In genomic region chr1:144460686-144461085, GRCh38 we compare ENCODE assay signal across 8 cellular contexts. TPM values are rescaled to one million over a fixed set of nuclear protein-coding genes. Genes with fewer than 3 reads are reported as not detected.
DNase-seq lines count a peak whose midpoint lies in the region; ATAC-seq and TF ChIP-seq lines count a peak whose summit lies in the region.
"Not testable (repeated sequence)": the region's sequence is repeated elsewhere in the genome, so short reads cannot be mapped to it uniquely, and the experiment has no call there.

No MANE protein-coding gene starts in this region.

- 0% methylated on average over 5 to 7 of the region's 15 CpGs for WGBS in esophagus, 2 donors
- WGBS in right lobe of liver (ENCODE audit: insufficient coverage, low coverage, low lambda C conversion rate, missing lambda C conversion rate), result no CpG with 5 or more reads among the region's 15 CpGs
- 0 to 1% methylated on average over 7 of the region's 15 CpGs for WGBS in sigmoid colon, 2 donors

- not testable (repeated sequence) for H3K4me1 Mint-ChIP-seq in T-helper 1 cell treated with Interleukin-12 subunit alpha and Interleukin-12 subunit beta and Interleukin-4 antibody, amounts not matched to agents 30 μg/mL and 1 μg/mL, for 36 hours (ENCODE audit: low read depth); activated naive CD8-positive, alpha-beta T cell (ENCODE audit: low read depth)

- not testable (repeated sequence) for H3K4me1 ChIP-seq in esophagus (ENCODE audit: control insufficient read depth in 2 of 2, insufficient read depth in 2 of 2, low read length in 1 of 2); right lobe of liver; sigmoid colon; vagina

- not testable (repeated sequence) for H3K27me3 Mint-ChIP-seq in T-helper 1 cell treated with Interleukin-12 subunit alpha and Interleukin-12 subunit beta and Interleukin-4 antibody, amounts not matched to agents 30 μg/mL and 1 μg/mL, for 36 hours (ENCODE audit: low read depth); activated naive CD8-positive, alpha-beta T cell

- H3K36me3 ChIP-seq in esophagus (ENCODE audit: control insufficient read depth in 2 of 2, insufficient read depth in 2 of 2, low read length in 1 of 2); right lobe of liver; sigmoid colon; vagina: not testable (repeated sequence)

- not testable (repeated sequence) for TF ChIP-seq CTCF in right lobe of liver (IDR thresholded peaks at IDR 0.05); sigmoid colon (IDR thresholded peaks at IDR 0.05); vagina (IDR thresholded peaks at IDR 0.05)

- not testable (repeated sequence) for H3K27me3 ChIP-seq in esophagus (ENCODE audit: control insufficient read depth in 1 of 2, insufficient read depth in 2 of 2, low read length in 2 of 2); right lobe of liver; sigmoid colon; vagina

- not testable (repeated sequence) for H3K27ac Mint-ChIP-seq in T-helper 1 cell treated with Interleukin-12 subunit alpha and Interleukin-12 subunit beta and Interleukin-4 antibody, amounts not matched to agents 30 μg/mL and 1 μg/mL, for 36 hours; activated naive CD8-positive, alpha-beta T cell

- TF ChIP-seq POLR2A in right lobe of liver (IDR thresholded peaks at IDR 0.05); sigmoid colon (IDR thresholded peaks at IDR 0.05); vagina (IDR thresholded peaks at IDR 0.05): not testable (repeated sequence)

- not testable (repeated sequence) for H3K9me3 ChIP-seq in esophagus (ENCODE audit: control insufficient read depth in 2 of 2, insufficient read depth in 1 of 2, low read depth in 1 of 2, low read length in 1 of 2); right lobe of liver; sigmoid colon; vagina

- H3K27ac ChIP-seq in esophagus (ENCODE audit: low read depth in 2 of 2, low read length in 1 of 2), result peak overlapping the region in 1 of 2 donors; percentile 55
- peak overlapping the region; percentile 30 to 70 (median 69) for H3K27ac ChIP-seq in right lobe of liver
- peak overlapping the region; percentile 77 to 84 (median 78) for H3K27ac ChIP-seq in sigmoid colon
- peak overlapping the region; percentile 69 for H3K27ac ChIP-seq in vagina

- peak overlapping the region; percentile 72 for H3K4me3 Mint-ChIP-seq in T-helper 1 cell treated with Interleukin-12 subunit alpha and Interleukin-12 subunit beta and Interleukin-4 antibody, amounts not matched to agents 30 μg/mL and 1 μg/mL, for 36 hours
- peak overlapping the region; percentile 78 for H3K4me3 Mint-ChIP-seq in activated naive CD8-positive, alpha-beta T cell

- not testable (repeated sequence) for H3K9me3 Mint-ChIP-seq in T-helper 1 cell treated with Interleukin-12 subunit alpha and Interleukin-12 subunit beta and Interleukin-4 antibody, amounts not matched to agents 30 μg/mL and 1 μg/mL, for 36 hours; activated naive CD8-positive, alpha-beta T cell (ENCODE audit: low read depth)

- DNase-seq in right lobe of liver; sigmoid colon; vagina (ENCODE audit: extremely low spot score in 2 of 2): not testable (repeated sequence)

- TF ChIP-seq EP300 in sigmoid colon (IDR thresholded peaks at IDR 0.05), result not testable (repeated sequence)

- ATAC-seq in GM18511 (IDR thresholded peaks at IDR 0.05; ENCODE audit: unreplicated experiment) (peak; percentile 53), HG03354 (IDR thresholded peaks at IDR 0.05; ENCODE audit: poor library complexity, severe bottlenecking, unreplicated experiment) (peak; percentile 35), right lobe of liver (peak; percentile 70 to 80 (median 74))

- peak overlapping the region; percentile 60 to 79 for H3K4me3 ChIP-seq in esophagus (ENCODE audit: low read depth in 1 of 2, low read length in 2 of 2)
- H3K4me3 ChIP-seq in right lobe of liver, result peak overlapping the region; percentile 57 to 69 (median 66)
- peak overlapping the region; percentile 59 to 62 (median 60) for H3K4me3 ChIP-seq in sigmoid colon
- peak overlapping the region; percentile 52 to 61 for H3K4me3 ChIP-seq in vagina

- intact Hi-C loops in right lobe of liver (cut with DNase I); sigmoid colon (cut with DNase I); vagina (cut with DNase I): not testable (repeated sequence)

- not testable (repeated sequence) for H3K36me3 Mint-ChIP-seq in T-helper 1 cell treated with Interleukin-12 subunit alpha and Interleukin-12 subunit beta and Interleukin-4 antibody, amounts not matched to agents 30 μg/mL and 1 μg/mL, for 36 hours (ENCODE audit: low read depth); activated naive CD8-positive, alpha-beta T cell

RNA-seq across cellular contexts. Expression of gene NBPF15, which starts 0.8 kb away (rescaled TPM):
- polyA plus RNA-seq in esophagus (10 to 100 TPM in 1 of 2 donors, 1 to 10 TPM in 1; 7.3 to 16.2 TPM), sigmoid colon (10 to 100 TPM in 1 of 3 donors, 1 to 10 TPM in 2; 3.0 to 10.1 (median 5.4) TPM)
- total RNA-seq in right lobe of liver (10 to 100 TPM; 16.1 to 52.4 (median 28.7) TPM), sigmoid colon (10 to 100 TPM; 16.4 to 23.0 (median 19.3) TPM), vagina (15.5 TPM)
